ENCODE assay signal across 12 cellular contexts in the genomic region with DNA sequence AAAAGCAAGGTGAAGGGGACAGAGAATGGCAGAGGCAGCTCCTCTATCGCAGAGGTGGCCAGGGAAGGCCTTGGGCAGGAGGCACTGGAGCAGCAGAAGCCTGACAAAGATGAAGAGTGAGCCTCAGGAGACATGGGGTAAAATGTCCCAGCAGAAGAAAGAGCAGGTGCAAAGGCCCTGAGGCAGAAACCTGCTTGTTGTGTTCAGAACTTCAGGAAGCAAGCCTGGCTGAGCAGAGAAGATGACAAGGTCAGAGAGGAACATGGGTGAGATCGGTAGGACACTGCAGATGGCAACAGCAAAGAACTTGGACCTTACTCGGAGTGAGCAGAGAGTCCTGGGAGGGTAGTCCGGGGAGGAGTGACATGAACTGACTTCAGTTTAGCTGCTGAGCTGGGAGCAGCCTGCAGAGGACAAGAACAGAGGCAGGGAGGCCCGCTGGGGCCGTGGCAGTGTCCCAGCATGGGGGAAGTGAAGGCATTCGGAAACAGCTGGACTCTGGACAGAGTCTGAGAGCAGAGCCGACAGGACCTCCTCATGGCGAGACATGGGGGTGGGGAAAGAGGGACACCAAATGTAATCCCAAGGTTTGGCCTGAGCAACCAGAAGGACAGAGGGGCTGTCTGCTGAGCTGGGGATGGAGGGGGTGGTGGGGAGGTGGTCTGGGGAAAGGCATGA.
DNase-seq lines count a peak whose midpoint lies in the region; ATAC-seq and TF ChIP-seq lines count a peak whose summit lies in the region.
"Had no signal": no experiment of that assay in that cellular context is flagged by ENCODE, and none has a peak within 500 bp of the region (broad histone marks: within the 10 kb centered on the region; RNA-seq: fewer than 3 reads in every experiment).

No MANE protein-coding gene starts in this region.

- peaks cover 20% of the 10 kb centered on the region for H3K4me1 ChIP-seq in hepatocyte (ENCODE audit: insufficient read depth)

- ATAC-seq in activated T-helper 17 cell treated with anti-CD3 and anti-CD28 coated beads, Interleukin-2, amount 50 U/mL, for 72 hours (replicated peaks), result no peak
- ATAC-seq in HG02588 (IDR thresholded peaks at IDR 0.05; ENCODE audit: unreplicated experiment), result no peak

- 84% methylated on average over 9 of the region's 9 CpGs for WGBS in hepatocyte (ENCODE audit: low lambda C conversion rate, missing lambda C conversion rate)

- POLR2A ChIA-PET in activated CD4-positive, alpha-beta T cell treated with anti-CD3 and anti-CD28 coated beads, Interleukin-2, amount 10 ng/mL, durations not matched to agents 7 days and 5 days (lab: Charles Lee), result no interaction called here

- H3K36me3 ChIP-seq in hepatocyte (replicated peaks; ENCODE audit: insufficient read depth, low read depth), result no peaks in the 10 kb centered on the region
- H3K36me3 ChIP-seq: right atrium auricular region had no signal

- no peaks in the 10 kb centered on the region for H3K27me3 Mint-ChIP-seq in activated CD4-positive, alpha-beta T cell treated with anti-CD3 and anti-CD28 coated beads, Interleukin-2, amount 10 ng/mL, durations not matched to agents 7 days and 5 days
- H3K27me3 Mint-ChIP-seq in activated T-helper 17 cell treated with anti-CD3 and anti-CD28 coated beads, Interleukin-2, amount 50 U/mL, for 72 hours, result no peaks in the 10 kb centered on the region

- DNase-seq in activated CD4-positive, alpha-beta T cell treated with anti-CD3 and anti-CD28 coated beads, Interleukin-2, amount 10 ng/mL, durations not matched to agents 7 days and 5 days, result no peak
- DNase-seq in activated CD4-positive, alpha-beta T cell treated with anti-CD3 and anti-CD28 coated beads for 1 hour, result no peak
- DNase-seq in hepatocyte (ENCODE audit: low spot score), result no peak
- DNase-seq in superior temporal gyrus (ENCODE audit: extremely low spot score), result peak; percentile 42
- no peak for DNase-seq in LoVo (ENCODE audit: low spot score)
- no peak for DNase-seq in SIG-M5 treated with dmso at 0.1 percent for 504 hours (lab: John Stamatoyannopoulos, UW; ENCODE audit: unreplicated experiment)
- DNase-seq: effector CD4-positive, alpha-beta T cell; heart right ventricle; NCI-H187 treated with DMSO at 0.1 percent for 48 hours had no signal

- no peaks in the 10 kb centered on the region for H3K9me3 ChIP-seq in hepatocyte (ENCODE audit: low read depth)
- H3K9me3 ChIP-seq: right atrium auricular region had no signal

- no peak overlapping the region for H3K4me3 ChIP-seq in hepatocyte
- H3K4me3 ChIP-seq: heart right ventricle, right atrium auricular region had no signal

- no peak for TF ChIP-seq CTCF in hepatocyte (IDR thresholded peaks at IDR 0.05; ENCODE audit: poor library complexity)

- H3K27me3 ChIP-seq in hepatocyte, result no peaks in the 10 kb centered on the region
- H3K27me3 ChIP-seq: heart right ventricle, right atrium auricular region had no signal

- no peaks in the 10 kb centered on the region for H3K79me2 ChIP-seq in hepatocyte

- peaks cover 75% of the 10 kb centered on the region for H3K4me1 Mint-ChIP-seq in activated CD4-positive, alpha-beta T cell treated with anti-CD3 and anti-CD28 coated beads, Interleukin-2, amount 10 ng/mL, durations not matched to agents 7 days and 5 days
- peaks cover 47% of the 10 kb centered on the region for H3K4me1 Mint-ChIP-seq in activated T-helper 17 cell treated with anti-CD3 and anti-CD28 coated beads, Interleukin-2, amount 50 U/mL, for 72 hours

- H3K4me3 Mint-ChIP-seq in activated CD4-positive, alpha-beta T cell treated with anti-CD3 and anti-CD28 coated beads, Interleukin-2, amount 10 ng/mL, durations not matched to agents 7 days and 5 days, result no peak overlapping the region
- H3K4me3 Mint-ChIP-seq in activated T-helper 17 cell treated with anti-CD3 and anti-CD28 coated beads, Interleukin-2, amount 50 U/mL, for 72 hours, result peak overlapping the region; percentile 91

- H3K9me2 ChIP-seq in hepatocyte (replicated peaks; ENCODE audit: insufficient read depth), result no peaks in the 10 kb centered on the region

- H2AFZ ChIP-seq in hepatocyte, result no peak overlapping the region

- peak overlapping the region; percentile 70 for H3K27ac Mint-ChIP-seq in activated CD4-positive, alpha-beta T cell treated with anti-CD3 and anti-CD28 coated beads, Interleukin-2, amount 10 ng/mL, durations not matched to agents 7 days and 5 days
- H3K27ac Mint-ChIP-seq in activated T-helper 17 cell treated with anti-CD3 and anti-CD28 coated beads, Interleukin-2, amount 50 U/mL, for 72 hours, result peak overlapping the region; percentile 74

- CTCF ChIA-PET in activated CD4-positive, alpha-beta T cell treated with anti-CD3 and anti-CD28 coated beads, Interleukin-2, amount 10 ng/mL, durations not matched to agents 7 days and 5 days (lab: Charles Lee), result interaction anchor here (1.5 to 2.2 kb wide), 2 partner anchors 9 to 13 kb away, joined by 4 to 6 read pairs; no protein-coding TSS in a partner anchor

- no peaks in the 10 kb centered on the region for H3K9me3 Mint-ChIP-seq in activated CD4-positive, alpha-beta T cell treated with anti-CD3 and anti-CD28 coated beads, Interleukin-2, amount 10 ng/mL, durations not matched to agents 7 days and 5 days
- H3K9me3 Mint-ChIP-seq in activated T-helper 17 cell treated with anti-CD3 and anti-CD28 coated beads, Interleukin-2, amount 50 U/mL, for 72 hours, result no peaks in the 10 kb centered on the region

- peak overlapping the region; percentile 82 for H3K27ac ChIP-seq in hepatocyte

- peaks cover 59% of the 10 kb centered on the region for H3K36me3 Mint-ChIP-seq in activated CD4-positive, alpha-beta T cell treated with anti-CD3 and anti-CD28 coated beads, Interleukin-2, amount 10 ng/mL, durations not matched to agents 7 days and 5 days (ENCODE audit: low read depth)
- peaks cover 84% of the 10 kb centered on the region for H3K36me3 Mint-ChIP-seq in activated T-helper 17 cell treated with anti-CD3 and anti-CD28 coated beads, Interleukin-2, amount 50 U/mL, for 72 hours (ENCODE audit: low read depth)

- no peak overlapping the region for H3K4me2 ChIP-seq in hepatocyte

- no peaks in the 10 kb centered on the region for H4K20me1 ChIP-seq in hepatocyte (ENCODE audit: insufficient read depth, poor library complexity, severe bottlenecking)
